8 cellular contexts compared by ENCODE assay signal in the genomic region with DNA sequence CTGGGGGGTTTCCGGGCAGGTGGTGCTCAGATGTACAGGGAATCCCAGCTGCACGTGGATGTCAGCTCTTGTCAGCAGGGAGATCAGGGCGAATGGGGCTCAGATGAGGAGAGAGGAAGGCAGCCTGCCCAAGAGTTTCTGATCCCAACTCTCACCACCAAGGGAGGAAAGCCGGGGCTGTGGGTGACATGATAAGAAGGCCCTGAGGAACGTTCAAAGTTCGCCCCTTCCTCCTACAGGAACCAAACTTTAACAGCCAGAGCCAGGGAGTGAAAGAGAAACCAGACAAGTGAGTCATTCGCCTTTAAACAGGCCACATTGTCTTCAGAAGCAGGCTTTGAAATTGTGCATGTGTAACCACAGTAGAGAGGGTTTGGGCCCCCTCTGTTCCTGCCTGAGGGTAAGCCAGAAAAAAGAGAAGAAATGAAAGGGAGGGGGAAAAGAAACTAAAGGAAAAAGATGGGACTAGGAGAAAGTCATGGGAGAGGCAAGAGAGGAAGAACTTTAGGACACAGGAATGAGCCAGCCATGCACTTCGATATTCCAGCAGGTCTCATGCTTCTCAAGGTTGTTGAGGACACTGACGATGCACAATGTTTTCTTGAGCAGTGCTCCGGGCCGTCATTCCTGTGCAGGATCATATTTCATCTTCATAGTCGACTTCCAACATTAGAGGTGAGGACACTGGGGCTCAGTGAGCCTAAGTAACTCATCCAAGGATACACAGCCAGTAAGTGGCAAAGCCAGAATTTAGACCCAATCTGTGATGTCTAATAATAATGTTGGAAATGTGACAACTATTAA.
A peak's percentile ranks its signal among the peaks of the same experiment; 100 is the strongest.
DNase-seq lines count a peak whose midpoint lies in the region; ATAC-seq and TF ChIP-seq lines count a peak whose summit lies in the region.

No MANE protein-coding gene starts in this region.

- DNase-seq in DND-41, result peak; percentile 66
- DNase-seq in amniotic epithelial cell (ENCODE audit: low read depth), result peak; percentile 81
- DNase-seq in HuH-7.5 (ENCODE audit: low spot score), result no peak
- DNase-seq in COR-L47 (lab: John Stamatoyannopoulos, UW), result no peak

- H3K79me2 ChIP-seq in DND-41 (ENCODE audit: insufficient read depth, low read length), result no peaks in the 10 kb centered on the region

- peaks cover 17% of the 10 kb centered on the region for H3K4me1 ChIP-seq in DND-41 (ENCODE audit: insufficient read depth, low read length)
- peaks cover 12% of the 10 kb centered on the region for H3K4me1 ChIP-seq in skeletal muscle satellite cell (ENCODE audit: control insufficient read depth, insufficient read depth, low read length)
- no peaks in the 10 kb centered on the region for H3K4me1 ChIP-seq in gastroesophageal sphincter

- H3K9me3 ChIP-seq in DND-41 (ENCODE audit: insufficient read depth, low read length, severe bottlenecking) (no peaks in the 10 kb centered on the region), skeletal muscle satellite cell (replicated peaks; ENCODE audit: low read length) (no peaks in the 10 kb centered on the region), gastroesophageal sphincter (no peaks in the 10 kb centered on the region)

- no peak for TF ChIP-seq EP300 in gastroesophageal sphincter (IDR thresholded peaks at IDR 0.05)

- TF ChIP-seq CTCF in DND-41 (IDR thresholded peaks at IDR 0.05; ENCODE audit: borderline replicate concordance, extremely low read depth, low read length, poor library complexity, severe bottlenecking) (no peak), gastroesophageal sphincter (IDR thresholded peaks at IDR 0.05) (no peak)

- H3K4me3 ChIP-seq in DND-41 (ENCODE audit: low read depth in 1 of 2, low read length in 2 of 2), result no peak overlapping the region
- H3K4me3 ChIP-seq in skeletal muscle satellite cell (ENCODE audit: low read length), result no peak overlapping the region
- H3K4me3 ChIP-seq in gastroesophageal sphincter, result no peak overlapping the region

- TF ChIP-seq POLR2A in gastroesophageal sphincter (IDR thresholded peaks at IDR 0.05), result no peak

- no peak overlapping the region for H3K9ac ChIP-seq in DND-41 (ENCODE audit: low read depth, low read length)
- no peak overlapping the region for H3K9ac ChIP-seq in skeletal muscle satellite cell (ENCODE audit: low read depth, low read length)

- H3K27ac ChIP-seq in DND-41 (ENCODE audit: low read length) (0 out of 2 replicates have a peak overlapping the region, but pooled peaks have one; percentile 29), gastroesophageal sphincter (no peak overlapping the region)

- H2AFZ ChIP-seq in DND-41 (ENCODE audit: low read depth, low read length), result no peak overlapping the region

- H3K27me3 ChIP-seq in DND-41 (ENCODE audit: insufficient read depth, low read length, poor library complexity) (no peaks in the 10 kb centered on the region), skeletal muscle satellite cell (ENCODE audit: control insufficient read depth, insufficient read depth, low read length) (no peaks in the 10 kb centered on the region), gastroesophageal sphincter (peaks cover 31% of the 10 kb centered on the region)

- no peaks in the 10 kb centered on the region for H3K36me3 ChIP-seq in DND-41 (ENCODE audit: insufficient read depth, low read length)
- no peaks in the 10 kb centered on the region for H3K36me3 ChIP-seq in skeletal muscle satellite cell (ENCODE audit: insufficient read depth, low read length)
- no peaks in the 10 kb centered on the region for H3K36me3 ChIP-seq in gastroesophageal sphincter

- peak; percentile 99 for ATAC-seq in DND-41 (ENCODE audit: insufficient read depth, low read depth)
- peak; percentile 95 for ATAC-seq in GM21360 (IDR thresholded peaks at IDR 0.05; ENCODE audit: unreplicated experiment)
- peak; percentile 92 for ATAC-seq in HG03460 (IDR thresholded peaks at IDR 0.05; ENCODE audit: unreplicated experiment)
- no peak for ATAC-seq in gastroesophageal sphincter

- H4K20me1 ChIP-seq in DND-41 (ENCODE audit: insufficient read depth, low read length), result no peaks in the 10 kb centered on the region

- WGBS in gastroesophageal sphincter (ENCODE audit: low coverage in 1 of 2), 2 donors, result 27 to 54% methylated on average over 7 of the region's 12 CpGs

- H3K4me2 ChIP-seq in DND-41 (ENCODE audit: insufficient read depth, low read length) (peak overlapping the region; percentile 23; the same call in 1 of the 2 replicates), skeletal muscle satellite cell (ENCODE audit: low read length) (peak overlapping the region; percentile 51)

Comparison
In these comparisons a context has a peak if more than half of its experiments do, and no peak if none do; other contexts are left out.
1. DNase-seq: peak in DND-41 (single experiment) and amniotic epithelial cell (single experiment); none in HuH-7.5 (single experiment) and COR-L47 (single experiment).